2 cellular contexts compared by ENCODE assay signal in genomic region chr1:205150651-205151428, GRCh38.
TF ChIP-seq lines count a peak whose summit lies in the region.

No MANE protein-coding gene starts in this region.

TF ChIP-seq in liver, 16 proteins besides CTCF, POLR2A, EP300 and RAD21 (continued from another document):
- TF ChIP-seq REST (IDR thresholded peaks at IDR 0.05) (peak; percentile 29), SP1 (IDR thresholded peaks at IDR 0.05) (no peak), ZBTB33 (IDR thresholded peaks at IDR 0.05) (no peak), YY1 (IDR thresholded peaks at IDR 0.05) (peak; percentile 47), JUND (IDR thresholded peaks at IDR 0.05) (peak in 1 of 2 donors; percentile 73), FOXA2 (IDR thresholded peaks at IDR 0.05) (peak; percentile 84), RXRA (IDR thresholded peaks at IDR 0.05) (peak in 1 of 2 donors; percentile 70)

TF ChIP-seq in HepG2, 621 proteins besides CTCF, POLR2A, EP300 and RAD21:
- TF ChIP-seq RERE (CRISPR knock-in tag; IDR thresholded peaks at IDR 0.05; ENCODE audit: low read depth) = no peak
- no peak for TF ChIP-seq NKX3-1 (CRISPR knock-in tag; IDR thresholded peaks at IDR 0.05)
- TF ChIP-seq ZNF468 (CRISPR knock-in tag; IDR thresholded peaks at IDR 0.05) = no peak
- TF ChIP-seq HMGXB3 (CRISPR knock-in tag; IDR thresholded peaks at IDR 0.05; ENCODE audit: borderline replicate concordance) = no peak
- TF ChIP-seq TFAP4 (IDR thresholded peaks at IDR 0.05; ENCODE audit: borderline replicate concordance, low read depth) = no peak
- no peak for TF ChIP-seq TEAD3 (CRISPR knock-in tag; optimal IDR thresholded peaks at IDR 0.05; ENCODE audit: borderline replicate concordance)
- no peak for TF ChIP-seq ZBTB42 (CRISPR knock-in tag; IDR thresholded peaks at IDR 0.05)
- no peak for TF ChIP-seq TBX2 (CRISPR knock-in tag; IDR thresholded peaks at IDR 0.05; ENCODE audit: borderline replicate concordance)
- TF ChIP-seq ZNF33B (CRISPR knock-in tag; IDR thresholded peaks at IDR 0.05) = no peak
- no peak for TF ChIP-seq ZNF501 (CRISPR knock-in tag; IDR thresholded peaks at IDR 0.05)
- no peak for TF ChIP-seq SIX1 (CRISPR knock-in tag; IDR thresholded peaks at IDR 0.05; ENCODE audit: borderline replicate concordance)
- TF ChIP-seq AGO1 (IDR thresholded peaks at IDR 0.05; ENCODE audit: low read depth, low read length, poor library complexity, severe bottlenecking) = no peak
- no peak for TF ChIP-seq SRSF9 (IDR thresholded peaks at IDR 0.05; ENCODE audit: borderline replicate concordance, insufficient read depth, low read depth, low read length, poor library complexity, severe bottlenecking)
- no peak for TF ChIP-seq MBNL3 (CRISPR knock-in tag; conservative IDR thresholded peaks at IDR 0.05)
- no peak for TF ChIP-seq FOXO1 (CRISPR knock-in tag; IDR thresholded peaks at IDR 0.05)
- TF ChIP-seq XRCC5 (optimal IDR thresholded peaks at IDR 0.05; ENCODE audit: low read length) = no peak
- TF ChIP-seq ZNF484 (CRISPR knock-in tag; IDR thresholded peaks at IDR 0.05; ENCODE audit: borderline replicate concordance, low read depth) = no peak
- no peak for TF ChIP-seq GPBP1L1 (CRISPR knock-in tag; IDR thresholded peaks at IDR 0.05)
- no peak for TF ChIP-seq U2AF1 (optimal IDR thresholded peaks at IDR 0.05; ENCODE audit: low read depth, low read length)
